In the genomic region with DNA sequence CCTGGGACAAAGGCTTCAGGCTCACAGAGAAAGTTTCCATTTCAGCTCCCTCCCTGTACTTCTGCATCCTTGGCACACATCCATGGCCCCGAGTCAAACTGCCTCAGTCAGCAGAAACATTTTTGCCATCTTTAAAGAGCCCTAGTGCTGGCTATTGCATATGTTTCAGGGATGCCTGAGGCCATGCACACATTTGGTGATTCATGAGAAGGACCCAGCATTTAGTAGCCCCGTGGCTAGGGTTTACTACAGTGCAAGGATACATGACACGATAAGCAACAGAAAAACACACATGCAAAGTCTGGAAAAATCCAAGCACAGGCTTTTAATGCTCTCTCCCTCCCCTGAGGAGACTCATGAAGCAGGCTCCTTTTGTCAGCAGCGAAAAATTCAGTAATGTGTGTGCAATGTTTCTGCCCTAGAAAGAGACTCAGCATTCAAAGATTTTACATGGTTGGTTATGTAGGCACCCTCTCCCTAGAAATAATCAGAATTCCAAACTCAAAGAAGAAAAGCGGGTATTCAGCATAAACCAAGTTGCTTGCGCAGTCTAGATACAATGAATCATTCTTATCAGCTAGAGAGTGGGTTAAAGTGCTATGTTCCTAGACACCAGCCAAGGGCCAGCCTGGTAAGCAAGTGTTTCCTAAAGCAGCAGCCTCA, we compare ENCODE assay signal across 10 cellular contexts. TPM values are rescaled to one million over a fixed set of nuclear protein-coding genes. Genes with fewer than 3 reads are reported as not detected.
DNase-seq lines count a peak whose midpoint lies in the region; ATAC-seq and TF ChIP-seq lines count a peak whose summit lies in the region.
"Had no signal": no experiment of that assay in that cellular context is flagged by ENCODE, and none has a peak within 500 bp of the region (broad histone marks: within the 10 kb centered on the region; RNA-seq: fewer than 3 reads in every experiment).

No MANE protein-coding gene starts in this region.

- no peak overlapping the region for H3K27ac ChIP-seq in osteoblast (ENCODE audit: low read depth, low read length)
- H3K27ac ChIP-seq: spleen had no signal

- peaks cover 8% of the 10 kb centered on the region for H3K27me3 Mint-ChIP-seq in activated CD8-positive, alpha-beta T cell treated with anti-CD3 and anti-CD28 coated beads, Interleukin-2, amount 10 ng/mL, durations not matched to agents 7 days and 5 days (ENCODE audit: low read depth)

- no peak overlapping the region for H3K27ac Mint-ChIP-seq in activated CD8-positive, alpha-beta T cell treated with anti-CD3 and anti-CD28 coated beads, Interleukin-2, amount 10 ng/mL, durations not matched to agents 7 days and 5 days

- H3K4me3 Mint-ChIP-seq in activated CD8-positive, alpha-beta T cell treated with anti-CD3 and anti-CD28 coated beads, Interleukin-2, amount 10 ng/mL, durations not matched to agents 7 days and 5 days, result no peak overlapping the region

- no peaks in the 10 kb centered on the region for H3K4me1 Mint-ChIP-seq in activated CD8-positive, alpha-beta T cell treated with anti-CD3 and anti-CD28 coated beads, Interleukin-2, amount 10 ng/mL, durations not matched to agents 7 days and 5 days (ENCODE audit: low read depth)

- no peaks in the 10 kb centered on the region for H3K79me2 ChIP-seq in osteoblast (ENCODE audit: insufficient read depth, low read length)

- H3K9me3 Mint-ChIP-seq in activated CD8-positive, alpha-beta T cell treated with anti-CD3 and anti-CD28 coated beads, Interleukin-2, amount 10 ng/mL, durations not matched to agents 7 days and 5 days (ENCODE audit: insufficient read depth), result peaks cover 4% of the 10 kb centered on the region

- peaks cover 2% of the 10 kb centered on the region; the same call in 1 of the 2 replicates for H3K27me3 ChIP-seq in BJ (ENCODE audit: control insufficient read depth, insufficient read depth, low read length)
- peaks cover 4% of the 10 kb centered on the region for H3K27me3 ChIP-seq in osteoblast (ENCODE audit: insufficient read depth, low read length)

- TF ChIP-seq CTCF in BJ (IDR thresholded peaks at IDR 0.05; ENCODE audit: insufficient read depth, low read depth, low read length) (no peak), osteoblast (IDR thresholded peaks at IDR 0.05; ENCODE audit: extremely low read depth, low read depth, low read length) (no peak)

- no peaks in the 10 kb centered on the region for H3K36me3 Mint-ChIP-seq in activated CD8-positive, alpha-beta T cell treated with anti-CD3 and anti-CD28 coated beads, Interleukin-2, amount 10 ng/mL, durations not matched to agents 7 days and 5 days (ENCODE audit: low read depth)

- no peaks in the 10 kb centered on the region for H3K9me3 ChIP-seq in osteoblast (ENCODE audit: low read depth, low read length)

- no peaks in the 10 kb centered on the region for H4K20me1 ChIP-seq in osteoblast (ENCODE audit: insufficient read depth, low read length)

- DNase-seq in BJ (ENCODE audit: low read depth) (peak; percentile 44), RPMI8226 (peak; percentile 75), fibroblast of gingiva (ENCODE audit: low read depth) (peak; percentile 90), osteoblast (ENCODE audit: insufficient read length, low spot score, missing footprints) (peak; percentile 63)
- no peak for DNase-seq in activated CD8-positive, alpha-beta T cell treated with anti-CD3 and anti-CD28 coated beads, Interleukin-2, amount 10 ng/mL, durations not matched to agents 7 days and 5 days
- DNase-seq: activated CD4-positive, alpha-beta T cell treated with anti-CD3 and anti-CD28 coated beads, Interleukin-2, amount 50 U/mL, for 48 hours; spleen had no signal

- H3K4me2 ChIP-seq in osteoblast (ENCODE audit: insufficient read depth, low read length), result no peak overlapping the region

- H3K4me3 ChIP-seq in BJ (ENCODE audit: low read depth, low read length) (no peak overlapping the region), osteoblast (ENCODE audit: insufficient read depth, low read length) (no peak overlapping the region)
- H3K4me3 ChIP-seq: spleen had no signal

- H2AFZ ChIP-seq in osteoblast (ENCODE audit: low read length), result no peak overlapping the region

- no peak for ATAC-seq in HG03159 (IDR thresholded peaks at IDR 0.05; ENCODE audit: unreplicated experiment)
- no peak for ATAC-seq in HG02678 (IDR thresholded peaks at IDR 0.05; ENCODE audit: unreplicated experiment)
- no peak for ATAC-seq in activated CD8-positive, alpha-beta T cell treated with anti-CD3 and anti-CD28 coated beads, Interleukin-2, amount 10 ng/mL, durations not matched to agents 7 days and 5 days
- ATAC-seq in GM19328 (IDR thresholded peaks at IDR 0.05; ENCODE audit: unreplicated experiment), result no peak

- POLR2A ChIA-PET in BJ (lab: Charles Lee), result no interaction called here
- POLR2A ChIA-PET in activated CD8-positive, alpha-beta T cell treated with anti-CD3 and anti-CD28 coated beads, Interleukin-2, amount 10 ng/mL, durations not matched to agents 7 days and 5 days (lab: Charles Lee), result no interaction called here

- CTCF ChIA-PET in BJ (lab: Yijun Ruan, JAX), result interaction anchor here (1.7 to 3.0 kb wide), 2 partner anchors 11 to 15 kb away, joined by 5 to 13 read pairs; no protein-coding TSS in a partner anchor
- CTCF ChIA-PET in activated CD8-positive, alpha-beta T cell treated with anti-CD3 and anti-CD28 coated beads, Interleukin-2, amount 10 ng/mL, durations not matched to agents 7 days and 5 days (lab: Charles Lee), result no interaction called here

- H3K36me3 ChIP-seq in BJ (ENCODE audit: control insufficient read depth, insufficient read depth, low read length) (no peaks in the 10 kb centered on the region), osteoblast (ENCODE audit: insufficient read depth, low read length) (no peaks in the 10 kb centered on the region)
- H3K36me3 ChIP-seq: spleen had no signal

- peaks cover 11% of the 10 kb centered on the region for H3K4me1 ChIP-seq in osteoblast (ENCODE audit: insufficient read depth, low read length)

RNA-seq across cellular contexts. Expression of a gene that starts 17.6 kb away (rescaled TPM):
- not detected in 2 replicates for polyA plus RNA-seq in BJ (2011; rRNA removed)
- not detected in 2 replicates for polyA minus RNA-seq in BJ (2011; rRNA and poly(A)+ RNA removed)
- not detected in 2 replicates for total RNA-seq in osteoblast
- total RNA-seq in activated CD8-positive, alpha-beta T cell treated with anti-CD3 and anti-CD28 coated beads, Interleukin-2, amount 10 ng/mL, durations not matched to agents 7 days and 5 days, result not detected

RNA-seq across cellular contexts. Expression of a gene that starts 26.0 kb away (rescaled TPM):
- 11.0 and 22.2 TPM in 2 replicates for polyA plus RNA-seq in BJ (2011; rRNA removed)
- polyA minus RNA-seq in BJ (2011; rRNA and poly(A)+ RNA removed), result 6.4 TPM in 2 replicates
- total RNA-seq in osteoblast, result 42.0 and 45.1 TPM in 2 replicates
- total RNA-seq in activated CD8-positive, alpha-beta T cell treated with anti-CD3 and anti-CD28 coated beads, Interleukin-2, amount 10 ng/mL, durations not matched to agents 7 days and 5 days, result 10 to 100 TPM; 10.0 to 10.2 TPM
